In genomic region chr12:87150969-87151662, GRCh38 we compare ENCODE assay signal across 10 cellular contexts.
DNase-seq lines count a peak whose midpoint lies in the region; ATAC-seq and FAIRE-seq lines count a peak whose summit lies in the region.
"Had no signal": no experiment of that assay in that cellular context is flagged by ENCODE, and none has a peak within 500 bp of the region (broad histone marks: within the 10 kb centered on the region; RNA-seq: fewer than 3 reads in every experiment).

No MANE protein-coding gene starts in this region.

- 0 out of 2 replicates have a peak, but pooled peaks cover 4% of the 10 kb centered on the region for H3K4me1 ChIP-seq in HAP-1
- H3K4me1 ChIP-seq in HUES64 (ENCODE audit: insufficient read depth, low read length): no peaks in the 10 kb centered on the region

- H3K4me3 ChIP-seq in HAP-1 (no peak overlapping the region), HUES64 (ENCODE audit: low read length) (no peak overlapping the region)

- peak; percentile 47 for FAIRE-seq in GM18507 (lab: Jason Lieb, UNC)

- 73% methylated on average over 2 of the region's 2 CpGs for WGBS in HUES64

- DNase-seq in GM18507 (ENCODE audit: extremely low spot score, insufficient read length, low read depth): no peak
- DNase-seq in HAP-1 (ENCODE audit: low spot score in 2 of 2): peak; percentile 30 to 31
- DNase-seq in iPS-NIHi7 (ENCODE audit: extremely low spot score): peak; percentile 13
- DNase-seq in Ammon's horn (ENCODE audit: low spot score): no peak
- no peak for DNase-seq in activated gamma-delta T cell (lab: John Stamatoyannopoulos, UW)
- DNase-seq in hepatic stellate cell (ENCODE audit: low spot score): no peak
- DNase-seq: activated CD4-positive, alpha-beta T cell treated with anti-CD3 and anti-CD28 coated beads, Interleukin-2, amount 50 U/mL, for 4 hours; NCI-H2081 had no signal

- peak overlapping the region; percentile 67; the same call in 1 of the 2 replicates for H3K27ac ChIP-seq in HUES64 (ENCODE audit: low read depth, low read length)

- no peaks in the 10 kb centered on the region for H3K36me3 ChIP-seq in HAP-1 (replicated peaks)
- no peaks in the 10 kb centered on the region for H3K36me3 ChIP-seq in HUES64 (ENCODE audit: insufficient read depth, low read length)

- H3K9me3 ChIP-seq in HAP-1: no peaks in the 10 kb centered on the region; the same call in 1 of the 2 replicates
- 0 out of 2 replicates have a peak, but pooled peaks cover 3% of the 10 kb centered on the region for H3K9me3 ChIP-seq in HUES64 (ENCODE audit: insufficient read depth, low read depth, low read length)

- in situ Hi-C loops in HAP-1 (cut with MboI; ENCODE audit: low sequenced_read_pairs): no loop called here

- no peaks in the 10 kb centered on the region for H3K27me3 ChIP-seq in HAP-1 (ENCODE audit: low read depth)
- no peaks in the 10 kb centered on the region for H3K27me3 ChIP-seq in HUES64 (ENCODE audit: insufficient read depth, low read length)

- H3K9ac ChIP-seq in HUES64 (ENCODE audit: low read depth, low read length): no peak overlapping the region

- no peak for ATAC-seq in HG03108 (IDR thresholded peaks at IDR 0.05; ENCODE audit: unreplicated experiment)

Comparison
In these comparisons a context has a peak if more than half of its experiments do, and no peak if none do; other contexts are left out.
1. DNase-seq: peak in HAP-1 (2 of 2) and iPS-NIHi7 (single experiment); none in GM18507 (single experiment), Ammon's horn (single experiment), activated gamma-delta T cell (single experiment) and hepatic stellate cell (single experiment).